ENCODE assay signal across 16 cellular contexts in the genomic region with DNA sequence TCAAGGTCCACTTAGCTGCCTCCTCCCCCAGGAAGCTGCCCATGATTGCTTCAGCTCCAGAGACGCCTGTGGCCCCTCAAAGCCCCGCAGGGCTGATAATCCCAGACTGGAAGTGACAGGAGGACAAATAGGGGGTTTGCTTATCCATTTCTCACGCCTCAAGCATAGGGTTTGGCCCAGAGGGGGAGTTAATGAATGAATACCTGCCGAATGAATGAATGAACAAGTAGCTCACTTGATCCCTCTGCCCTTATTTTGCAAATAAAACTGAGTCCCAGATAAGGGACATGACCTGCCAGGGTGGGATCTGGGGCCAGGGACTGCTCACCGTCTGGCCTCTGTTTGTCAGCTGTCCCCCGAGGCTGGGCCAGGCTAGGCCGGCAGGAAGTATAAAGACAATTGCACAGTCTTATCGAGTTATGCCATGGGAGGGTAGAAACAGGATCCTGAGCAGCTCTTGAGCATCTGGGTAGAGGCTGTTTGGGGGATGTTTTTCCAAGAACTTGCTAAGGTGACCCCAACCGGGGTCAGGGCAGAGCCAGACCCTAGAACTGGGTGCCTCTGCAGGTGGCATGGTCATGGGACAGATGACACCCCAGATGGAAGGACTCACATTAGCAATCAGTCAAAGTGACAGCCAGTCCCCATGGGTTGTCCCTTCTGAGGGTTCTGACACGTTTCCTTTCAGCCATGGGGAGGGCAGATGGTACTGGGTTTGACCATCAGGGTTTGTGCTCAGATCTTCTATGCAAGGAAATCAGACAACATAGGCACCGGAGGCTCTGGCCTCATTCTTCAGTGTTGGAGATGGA.
"Had no signal": no experiment of that assay in that cellular context is flagged by ENCODE, and none has a peak within 500 bp of the region (broad histone marks: within the 10 kb centered on the region; RNA-seq: fewer than 3 reads in every experiment).

No MANE protein-coding gene starts in this region.

- H3K27ac ChIP-seq: adrenal gland, left lung, thyroid gland had no signal

- H3K27ac Mint-ChIP-seq: activated naive CD4-positive, alpha-beta T cell treated with anti-CD3 and anti-CD28 coated beads, Interleukin-2, amount 10 ng/mL, durations not matched to agents 7 days and 5 days; activated T-cell treated with anti-CD3 and anti-CD28 coated beads, Interleukin-2, amount 50 U/mL, for 24 hours; stimulated activated memory B cell treated with anti-CD40 and anti-IgM and Interleukin-4, amounts not matched to agents 10 μg/mL and 1 μg/mL and 100 μg/mL, for 72 hours had no signal

- H3K4me1 Mint-ChIP-seq: activated naive CD4-positive, alpha-beta T cell treated with anti-CD3 and anti-CD28 coated beads, Interleukin-2, amount 10 ng/mL, durations not matched to agents 7 days and 5 days had no signal

- FAIRE-seq: colon, endometrium, keratinocyte, urothelium cell line had no signal

- H3K36me3 Mint-ChIP-seq: activated naive CD4-positive, alpha-beta T cell treated with anti-CD3 and anti-CD28 coated beads, Interleukin-2, amount 10 ng/mL, durations not matched to agents 7 days and 5 days had no signal

- H3K9me3 ChIP-seq: adrenal gland, left lung, thyroid gland had no signal

- H3K27me3 Mint-ChIP-seq: activated T-cell treated with anti-CD3 and anti-CD28 coated beads, Interleukin-2, amount 50 U/mL, for 24 hours; naive thymus-derived CD4-positive, alpha-beta T cell; stimulated activated memory B cell treated with anti-CD40 and anti-IgM and Interleukin-4, amounts not matched to agents 10 μg/mL and 1 μg/mL and 100 μg/mL, for 72 hours had no signal

- DNase-seq: activated CD4-positive, alpha-beta T cell treated with anti-CD3 and anti-CD28 coated beads for 1 hour; activated CD4-positive, alpha-beta T cell treated with anti-CD3 and anti-CD28 coated beads, Interleukin-2, amount 50 U/mL, for 4 hours; activated naive CD4-positive, alpha-beta T cell treated with anti-CD3 and anti-CD28 coated beads, Interleukin-2, amount 10 ng/mL, durations not matched to agents 7 days and 5 days; activated T-cell treated with anti-CD3 and anti-CD28 coated beads, Interleukin-2, amount 50 U/mL, for 24 hours; adrenal gland; hippocampal formation; naive thymus-derived CD4-positive, alpha-beta T cell; stimulated activated CD4-positive, alpha-beta T cell treated with anti-CD3 and anti-CD28 coated beads, Interleukin-2, amount 100 ng/mL, for 48 hours; thyroid gland had no signal

- H3K27me3 ChIP-seq: adrenal gland, left lung, thyroid gland had no signal

- H3K36me3 ChIP-seq: adrenal gland, left lung, thyroid gland had no signal

- H3K9me3 Mint-ChIP-seq: activated naive CD4-positive, alpha-beta T cell treated with anti-CD3 and anti-CD28 coated beads, Interleukin-2, amount 10 ng/mL, durations not matched to agents 7 days and 5 days; activated T-cell treated with anti-CD3 and anti-CD28 coated beads, Interleukin-2, amount 50 U/mL, for 24 hours had no signal

- H3K4me1 ChIP-seq: thyroid gland had no signal

- H3K4me3 Mint-ChIP-seq: activated naive CD4-positive, alpha-beta T cell treated with anti-CD3 and anti-CD28 coated beads, Interleukin-2, amount 10 ng/mL, durations not matched to agents 7 days and 5 days; activated T-cell treated with anti-CD3 and anti-CD28 coated beads, Interleukin-2, amount 50 U/mL, for 24 hours; naive thymus-derived CD4-positive, alpha-beta T cell; stimulated activated memory B cell treated with anti-CD40 and anti-IgM and Interleukin-4, amounts not matched to agents 10 μg/mL and 1 μg/mL and 100 μg/mL, for 72 hours had no signal

- ATAC-seq: esophagus mucosa; left lung; naive thymus-derived CD4-positive, alpha-beta T cell; stimulated activated memory B cell treated with anti-CD40 and anti-IgM and Interleukin-4, amounts not matched to agents 10 μg/mL and 1 μg/mL and 100 μg/mL, for 72 hours had no signal

- H3K4me3 ChIP-seq: adrenal gland, left lung, thyroid gland had no signal
